ENCODE assay signal across 1 cellular context in genomic region chr4:139865537-139865936, GRCh38.
TF ChIP-seq lines count a peak whose summit lies in the region.

No MANE protein-coding gene starts in this region.

TF ChIP-seq in IMR-90, 13 proteins besides CTCF, POLR2A, EP300 and RAD21 (continued from another document):
- TF ChIP-seq, protein P1, sequence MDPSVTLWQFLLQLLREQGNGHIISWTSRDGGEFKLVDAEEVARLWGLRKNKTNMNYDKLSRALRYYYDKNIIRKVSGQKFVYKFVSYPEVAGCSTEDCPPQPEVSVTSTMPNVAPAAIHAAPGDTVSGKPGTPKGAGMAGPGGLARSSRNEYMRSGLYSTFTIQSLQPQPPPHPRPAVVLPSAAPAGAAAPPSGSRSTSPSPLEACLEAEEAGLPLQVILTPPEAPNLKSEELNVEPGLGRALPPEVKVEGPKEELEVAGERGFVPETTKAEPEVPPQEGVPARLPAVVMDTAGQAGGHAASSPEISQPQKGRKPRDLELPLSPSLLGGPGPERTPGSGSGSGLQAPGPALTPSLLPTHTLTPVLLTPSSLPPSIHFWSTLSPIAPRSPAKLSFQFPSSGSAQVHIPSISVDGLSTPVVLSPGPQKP (IDR thresholded peaks at IDR 0.05; ENCODE audit: borderline replicate concordance, low read depth, low read length), result no peak
- TF ChIP-seq BHLHE40 (IDR thresholded peaks at IDR 0.05; ENCODE audit: low read depth, low read length), result no peak
- no peak for TF ChIP-seq SMC3 (IDR thresholded peaks at IDR 0.05; ENCODE audit: low read depth, low read length)
- TF ChIP-seq RFX5 (IDR thresholded peaks at IDR 0.05; ENCODE audit: low read depth, low read length), result no peak
TF ChIP-seq in IMR-90: peak in this region for 0.
